Comparison of ENCODE assay signal across 1 cellular context in genomic region chr6:26607434-26608230, GRCh38.
TF ChIP-seq lines count a peak whose summit lies in the region.

No MANE protein-coding gene starts in this region.

TF ChIP-seq in GM12878, 131 proteins besides CTCF, POLR2A, EP300 and RAD21 (continued from another document):
- TF ChIP-seq, protein P1, sequence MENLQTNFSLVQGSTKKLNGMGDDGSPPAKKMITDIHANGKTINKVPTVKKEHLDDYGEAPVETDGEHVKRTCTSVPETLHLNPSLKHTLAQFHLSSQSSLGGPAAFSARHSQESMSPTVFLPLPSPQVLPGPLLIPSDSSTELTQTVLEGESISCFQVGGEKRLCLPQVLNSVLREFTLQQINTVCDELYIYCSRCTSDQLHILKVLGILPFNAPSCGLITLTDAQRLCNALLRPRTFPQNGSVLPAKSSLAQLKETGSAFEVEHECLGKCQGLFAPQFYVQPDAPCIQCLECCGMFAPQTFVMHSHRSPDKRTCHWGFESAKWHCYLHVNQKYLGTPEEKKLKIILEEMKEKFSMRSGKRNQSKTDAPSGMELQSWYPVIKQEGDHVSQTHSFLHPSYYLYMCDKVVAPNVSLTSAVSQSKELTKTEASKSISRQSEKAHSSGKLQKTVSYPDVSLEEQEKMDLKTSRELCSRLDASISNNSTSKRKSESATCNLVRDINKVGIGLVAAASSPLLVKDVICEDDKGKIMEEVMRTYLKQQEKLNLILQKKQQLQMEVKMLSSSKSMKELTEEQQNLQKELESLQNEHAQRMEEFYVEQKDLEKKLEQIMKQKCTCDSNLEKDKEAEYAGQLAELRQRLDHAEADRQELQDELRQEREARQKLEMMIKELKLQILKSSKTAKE (IDR thresholded peaks at IDR 0.05; ENCODE audit: low read depth, poor library complexity, severe bottlenecking): peak; percentile 22
- TF ChIP-seq FOXM1 (IDR thresholded peaks at IDR 0.05; ENCODE audit: low read depth, low read length) (peak; percentile 64; the same call in 1 of the 2 replicates), NFIC (IDR thresholded peaks at IDR 0.05; ENCODE audit: low read depth, low read length) (no peak), SMC3 (IDR thresholded peaks at IDR 0.05; ENCODE audit: borderline replicate concordance, low read length) (peak; percentile 89), CEBPB (IDR thresholded peaks at IDR 0.05; ENCODE audit: borderline replicate concordance in 1 of 2, low read depth in 2 of 2, low read length in 2 of 2) (no peak), ZNF592 (IDR thresholded peaks at IDR 0.05) (no peak), CHD2 (IDR thresholded peaks at IDR 0.05; ENCODE audit: borderline replicate concordance, low read depth, low read length) (0 out of 2 replicates have a peak, but pooled peaks have one; percentile 16), RB1 (IDR thresholded peaks at IDR 0.05; ENCODE audit: borderline replicate concordance) (peak; percentile 46; the same call in 1 of the 2 replicates), MEF2A (IDR thresholded peaks at IDR 0.05; ENCODE audit: insufficient read depth, low read depth, low read length) (0 out of 2 replicates have a peak, but pooled peaks have one; percentile 33), BHLHE40 (IDR thresholded peaks at IDR 0.05; ENCODE audit: borderline replicate concordance in 1 of 2, low read depth in 2 of 2, low read length in 1 of 2) (0 out of 4 replicates have a peak, but pooled peaks of 1 of the 2 experiments have one; percentile 31)
- TF ChIP-seq, protein P2, sequence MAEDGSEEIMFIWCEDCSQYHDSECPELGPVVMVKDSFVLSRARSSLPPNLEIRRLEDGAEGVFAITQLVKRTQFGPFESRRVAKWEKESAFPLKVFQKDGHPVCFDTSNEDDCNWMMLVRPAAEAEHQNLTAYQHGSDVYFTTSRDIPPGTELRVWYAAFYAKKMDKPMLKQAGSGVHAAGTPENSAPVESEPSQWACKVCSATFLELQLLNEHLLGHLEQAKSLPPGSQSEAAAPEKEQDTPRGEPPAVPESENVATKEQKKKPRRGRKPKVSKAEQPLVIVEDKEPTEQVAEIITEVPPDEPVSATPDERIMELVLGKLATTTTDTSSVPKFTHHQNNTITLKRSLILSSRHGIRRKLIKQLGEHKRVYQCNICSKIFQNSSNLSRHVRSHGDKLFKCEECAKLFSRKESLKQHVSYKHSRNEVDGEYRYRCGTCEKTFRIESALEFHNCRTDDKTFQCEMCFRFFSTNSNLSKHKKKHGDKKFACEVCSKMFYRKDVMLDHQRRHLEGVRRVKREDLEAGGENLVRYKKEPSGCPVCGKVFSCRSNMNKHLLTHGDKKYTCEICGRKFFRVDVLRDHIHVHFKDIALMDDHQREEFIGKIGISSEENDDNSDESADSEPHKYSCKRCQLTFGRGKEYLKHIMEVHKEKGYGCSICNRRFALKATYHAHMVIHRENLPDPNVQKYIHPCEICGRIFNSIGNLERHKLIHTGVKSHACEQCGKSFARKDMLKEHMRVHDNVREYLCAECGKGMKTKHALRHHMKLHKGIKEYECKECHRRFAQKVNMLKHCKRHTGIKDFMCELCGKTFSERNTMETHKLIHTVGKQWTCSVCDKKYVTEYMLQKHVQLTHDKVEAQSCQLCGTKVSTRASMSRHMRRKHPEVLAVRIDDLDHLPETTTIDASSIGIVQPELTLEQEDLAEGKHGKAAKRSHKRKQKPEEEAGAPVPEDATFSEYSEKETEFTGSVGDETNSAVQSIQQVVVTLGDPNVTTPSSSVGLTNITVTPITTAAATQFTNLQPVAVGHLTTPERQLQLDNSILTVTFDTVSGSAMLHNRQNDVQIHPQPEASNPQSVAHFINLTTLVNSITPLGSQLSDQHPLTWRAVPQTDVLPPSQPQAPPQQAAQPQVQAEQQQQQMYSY (CRISPR knock-in tag; IDR thresholded peaks at IDR 0.05): no peak
